Comparison of ENCODE assay signal across 1 cellular context in the genomic region with DNA sequence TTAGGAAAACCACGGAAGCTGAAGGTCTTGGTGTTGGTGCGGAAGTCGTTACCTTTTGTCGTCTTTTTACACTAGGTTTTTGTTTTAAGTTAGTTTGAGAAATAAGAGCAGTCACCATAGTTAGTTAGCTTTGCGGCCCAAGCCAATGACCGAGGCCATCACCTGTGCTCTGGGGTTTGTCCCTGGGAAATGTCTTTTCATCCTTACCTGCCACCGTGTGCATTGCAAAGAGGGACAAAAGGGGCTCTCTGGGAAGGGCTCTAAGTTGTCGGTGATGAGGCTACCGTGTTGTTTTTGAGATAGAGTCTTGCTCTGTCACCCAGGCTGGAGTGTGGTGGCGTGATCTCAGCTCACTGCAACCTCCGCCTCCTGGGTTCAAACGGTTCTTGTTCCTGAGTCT.
TF ChIP-seq lines count a peak whose summit lies in the region.

No MANE protein-coding gene starts in this region.

TF ChIP-seq in GM12878, 131 proteins besides CTCF, POLR2A, EP300 and RAD21:
- TF ChIP-seq, protein P1, sequence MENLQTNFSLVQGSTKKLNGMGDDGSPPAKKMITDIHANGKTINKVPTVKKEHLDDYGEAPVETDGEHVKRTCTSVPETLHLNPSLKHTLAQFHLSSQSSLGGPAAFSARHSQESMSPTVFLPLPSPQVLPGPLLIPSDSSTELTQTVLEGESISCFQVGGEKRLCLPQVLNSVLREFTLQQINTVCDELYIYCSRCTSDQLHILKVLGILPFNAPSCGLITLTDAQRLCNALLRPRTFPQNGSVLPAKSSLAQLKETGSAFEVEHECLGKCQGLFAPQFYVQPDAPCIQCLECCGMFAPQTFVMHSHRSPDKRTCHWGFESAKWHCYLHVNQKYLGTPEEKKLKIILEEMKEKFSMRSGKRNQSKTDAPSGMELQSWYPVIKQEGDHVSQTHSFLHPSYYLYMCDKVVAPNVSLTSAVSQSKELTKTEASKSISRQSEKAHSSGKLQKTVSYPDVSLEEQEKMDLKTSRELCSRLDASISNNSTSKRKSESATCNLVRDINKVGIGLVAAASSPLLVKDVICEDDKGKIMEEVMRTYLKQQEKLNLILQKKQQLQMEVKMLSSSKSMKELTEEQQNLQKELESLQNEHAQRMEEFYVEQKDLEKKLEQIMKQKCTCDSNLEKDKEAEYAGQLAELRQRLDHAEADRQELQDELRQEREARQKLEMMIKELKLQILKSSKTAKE (IDR thresholded peaks at IDR 0.05; ENCODE audit: low read depth, poor library complexity, severe bottlenecking) = no peak
- TF ChIP-seq KDM1A (IDR thresholded peaks at IDR 0.05; ENCODE audit: borderline replicate concordance) (no peak), ZNF217 (IDR thresholded peaks at IDR 0.05) (no peak), ZBED1 (IDR thresholded peaks at IDR 0.05; ENCODE audit: borderline replicate concordance) (no peak), CBX3 (IDR thresholded peaks at IDR 0.05; ENCODE audit: borderline replicate concordance, low read depth) (no peak), NR2F1 (conservative IDR thresholded peaks at IDR 0.05) (no peak), RFX5 (IDR thresholded peaks at IDR 0.05; ENCODE audit: low read depth, low read length) (no peak), SIN3A (IDR thresholded peaks at IDR 0.05; ENCODE audit: low read depth, low read length) (no peak), POLR2AphosphoS2 (IDR thresholded peaks at IDR 0.05; ENCODE audit: low read depth, low read length) (no peak), GATAD2B (conservative IDR thresholded peaks at IDR 0.05; ENCODE audit: low read depth) (no peak), ATF7 (IDR thresholded peaks at IDR 0.05; ENCODE audit: low read depth) (no peak), MTA3 (IDR thresholded peaks at IDR 0.05; ENCODE audit: borderline replicate concordance, low read length) (no peak), ZNF622 (IDR thresholded peaks at IDR 0.05) (no peak), ZNF24 (IDR thresholded peaks at IDR 0.05) (no peak)
- TF ChIP-seq, protein P2, sequence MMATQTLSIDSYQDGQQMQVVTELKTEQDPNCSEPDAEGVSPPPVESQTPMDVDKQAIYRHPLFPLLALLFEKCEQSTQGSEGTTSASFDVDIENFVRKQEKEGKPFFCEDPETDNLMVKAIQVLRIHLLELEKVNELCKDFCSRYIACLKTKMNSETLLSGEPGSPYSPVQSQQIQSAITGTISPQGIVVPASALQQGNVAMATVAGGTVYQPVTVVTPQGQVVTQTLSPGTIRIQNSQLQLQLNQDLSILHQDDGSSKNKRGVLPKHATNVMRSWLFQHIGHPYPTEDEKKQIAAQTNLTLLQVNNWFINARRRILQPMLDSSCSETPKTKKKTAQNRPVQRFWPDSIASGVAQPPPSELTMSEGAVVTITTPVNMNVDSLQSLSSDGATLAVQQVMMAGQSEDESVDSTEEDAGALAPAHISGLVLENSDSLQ (IDR thresholded peaks at IDR 0.05) = no peak
- TF ChIP-seq, protein P3, sequence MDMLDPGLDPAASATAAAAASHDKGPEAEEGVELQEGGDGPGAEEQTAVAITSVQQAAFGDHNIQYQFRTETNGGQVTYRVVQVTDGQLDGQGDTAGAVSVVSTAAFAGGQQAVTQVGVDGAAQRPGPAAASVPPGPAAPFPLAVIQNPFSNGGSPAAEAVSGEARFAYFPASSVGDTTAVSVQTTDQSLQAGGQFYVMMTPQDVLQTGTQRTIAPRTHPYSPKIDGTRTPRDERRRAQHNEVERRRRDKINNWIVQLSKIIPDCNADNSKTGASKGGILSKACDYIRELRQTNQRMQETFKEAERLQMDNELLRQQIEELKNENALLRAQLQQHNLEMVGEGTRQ (IDR thresholded peaks at IDR 0.05; ENCODE audit: borderline replicate concordance, low read depth, low read length) = no peak
- TF ChIP-seq, protein P4, sequence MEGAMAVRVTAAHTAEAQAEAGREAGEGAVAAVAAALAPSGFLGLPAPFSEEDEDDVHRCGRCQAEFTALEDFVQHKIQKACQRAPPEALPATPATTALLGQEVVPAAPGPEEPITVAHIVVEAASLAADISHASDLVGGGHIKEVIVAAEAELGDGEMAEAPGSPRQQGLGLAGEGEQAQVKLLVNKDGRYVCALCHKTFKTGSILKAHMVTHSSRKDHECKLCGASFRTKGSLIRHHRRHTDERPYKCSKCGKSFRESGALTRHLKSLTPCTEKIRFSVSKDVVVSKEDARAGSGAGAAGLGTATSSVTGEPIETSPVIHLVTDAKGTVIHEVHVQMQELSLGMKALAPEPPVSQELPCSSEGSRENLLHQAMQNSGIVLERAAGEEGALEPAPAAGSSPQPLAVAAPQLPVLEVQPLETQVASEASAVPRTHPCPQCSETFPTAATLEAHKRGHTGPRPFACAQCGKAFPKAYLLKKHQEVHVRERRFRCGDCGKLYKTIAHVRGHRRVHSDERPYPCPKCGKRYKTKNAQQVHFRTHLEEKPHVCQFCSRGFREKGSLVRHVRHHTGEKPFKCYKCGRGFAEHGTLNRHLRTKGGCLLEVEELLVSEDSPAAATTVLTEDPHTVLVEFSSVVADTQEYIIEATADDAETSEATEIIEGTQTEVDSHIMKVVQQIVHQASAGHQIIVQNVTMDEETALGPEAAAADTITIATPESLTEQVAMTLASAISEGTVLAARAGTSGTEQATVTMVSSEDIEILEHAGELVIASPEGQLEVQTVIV (IDR thresholded peaks at IDR 0.05; ENCODE audit: borderline replicate concordance, partially characterized antibody) = no peak
- TF ChIP-seq, protein P5, sequence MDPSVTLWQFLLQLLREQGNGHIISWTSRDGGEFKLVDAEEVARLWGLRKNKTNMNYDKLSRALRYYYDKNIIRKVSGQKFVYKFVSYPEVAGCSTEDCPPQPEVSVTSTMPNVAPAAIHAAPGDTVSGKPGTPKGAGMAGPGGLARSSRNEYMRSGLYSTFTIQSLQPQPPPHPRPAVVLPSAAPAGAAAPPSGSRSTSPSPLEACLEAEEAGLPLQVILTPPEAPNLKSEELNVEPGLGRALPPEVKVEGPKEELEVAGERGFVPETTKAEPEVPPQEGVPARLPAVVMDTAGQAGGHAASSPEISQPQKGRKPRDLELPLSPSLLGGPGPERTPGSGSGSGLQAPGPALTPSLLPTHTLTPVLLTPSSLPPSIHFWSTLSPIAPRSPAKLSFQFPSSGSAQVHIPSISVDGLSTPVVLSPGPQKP (IDR thresholded peaks at IDR 0.05; ENCODE audit: low read depth, low read length) = no peak
TF ChIP-seq in GM12878: peak in this region for 0.
